16 cellular contexts compared by ENCODE assay signal in genomic region chr6:132687306-132687705, GRCh38. TPM values are rescaled to one million over a fixed set of nuclear protein-coding genes. Genes with fewer than 3 reads are reported as not detected.
A peak's percentile ranks its signal among the peaks of the same experiment; 100 is the strongest.
DNase-seq lines count a peak whose midpoint lies in the region; ATAC-seq and TF ChIP-seq lines count a peak whose summit lies in the region.
"Had no signal": no experiment of that assay in that cellular context is flagged by ENCODE, and none has a peak within 500 bp of the region (broad histone marks: within the 10 kb centered on the region; RNA-seq: fewer than 3 reads in every experiment).

No MANE protein-coding gene starts in this region.

- H3K9ac ChIP-seq in IMR-90 (ENCODE audit: low read depth, low read length), result no peak overlapping the region
- H3K9ac ChIP-seq in mammary epithelial cell (ENCODE audit: insufficient read depth, low read length), result peak overlapping the region; percentile 17

- H3K4ac ChIP-seq in IMR-90 (ENCODE audit: low read depth, low read length), result no peak overlapping the region; the same call in 1 of the 2 replicates

- no peak for TF ChIP-seq POLR2A in IMR-90 (IDR thresholded peaks at IDR 0.05; ENCODE audit: low read depth, low read length)

- H3K27ac ChIP-seq in IMR-90 (ENCODE audit: insufficient read depth, low read length), result no peak overlapping the region
- peak overlapping the region; percentile 62 for H3K27ac ChIP-seq in mammary epithelial cell (ENCODE audit: insufficient read depth, low read depth, low read length)
- H3K27ac ChIP-seq: SJSA1 had no signal

- BruUV-seq in IMR-90 (replicated peaks; lab: Mats Ljungman, UMichigan) (no TSS peak), mammary epithelial cell (replicated peaks; lab: Mats Ljungman, UMichigan) (no TSS peak)

- H3K79me2 ChIP-seq in mammary epithelial cell (ENCODE audit: insufficient read depth, low read length), result no peaks in the 10 kb centered on the region

- H3K23ac ChIP-seq in IMR-90 (ENCODE audit: low read depth, low read length), result no peak overlapping the region

- no peak overlapping the region for H2AK5ac ChIP-seq in IMR-90 (ENCODE audit: low read depth, low read length)

- 30% methylated on average over 2 of the region's 5 CpGs; no CpG with 5 or more reads in 1 of the 2 experiments for WGBS in IMR-90 (ENCODE audit: extremely low coverage in 2 of 2, insufficient read length in 1 of 2), 2 experiments
- WGBS in mammary epithelial cell (ENCODE audit: low coverage, missing lambda C conversion rate), result 27% methylated on average over 4 of the region's 5 CpGs

- CTCF ChIA-PET in IMR-90 (lab: Yijun Ruan, JAX), result interaction anchor here (0.7 to 0.9 kb wide), 2 partner anchors 14 to 28 kb away, joined by 3 read pairs; no protein-coding TSS in a partner anchor
- CTCF ChIA-PET in mammary epithelial cell (lab: Charles Lee; ENCODE audit: low non-redundant PET), result no interaction called here

- H2AK9ac ChIP-seq in IMR-90 (replicated peaks; ENCODE audit: low read depth, low read length, poor library complexity), result no peak overlapping the region

- peak overlapping the region; percentile 13; the same call in 1 of the 2 replicates for H2BK20ac ChIP-seq in IMR-90 (ENCODE audit: low read depth, low read length)

- in situ Hi-C loops in IMR-90 (cut with MboI; ENCODE audit: low sequenced_read_pairs), result no loop called here
- in situ Hi-C loops in mammary epithelial cell (cut with MboI; ENCODE audit: low sequenced_read_pairs in 2 of 2), result no loop called here

- peak overlapping the region in 1 of 2 experiments; percentile 64; a peak in 2 of 4 replicates for H4K8ac ChIP-seq in IMR-90 (ENCODE audit: low read depth in 2 of 2, low read length in 2 of 2)

- peaks cover 2% of the 10 kb centered on the region for H3K4me1 ChIP-seq in IMR-90 (ENCODE audit: control insufficient read depth, insufficient read depth, low read length)
- H3K4me1 ChIP-seq in mammary epithelial cell (ENCODE audit: insufficient read depth, low read length), result peaks cover 33% of the 10 kb centered on the region
- H3K4me1 ChIP-seq: SJSA1 had no signal

- H3K4me1 Mint-ChIP-seq in activated T-cell treated with anti-CD3 and anti-CD28 coated beads, Interleukin-2, amount 50 U/mL, for 4 hours (ENCODE audit: low read depth), result no peaks in the 10 kb centered on the region

- H3K4me3 Mint-ChIP-seq in activated T-cell treated with anti-CD3 and anti-CD28 coated beads, Interleukin-2, amount 50 U/mL, for 4 hours, result no peak overlapping the region

- TF ChIP-seq RAD21 in IMR-90 (IDR thresholded peaks at IDR 0.05; ENCODE audit: low read length), result no peak

- H3K27me3 ChIP-seq in IMR-90 (ENCODE audit: control insufficient read depth, insufficient read depth, low read length) (peaks cover 2% of the 10 kb centered on the region; the same call in 1 of the 2 replicates), mammary epithelial cell (ENCODE audit: insufficient read depth, low read length) (no peaks in the 10 kb centered on the region)
- H3K27me3 ChIP-seq: SJSA1 had no signal

- peak overlapping the region; percentile 96; the same call in 1 of the 2 replicates for H4K5ac ChIP-seq in IMR-90 (ENCODE audit: low read depth, low read length)

- H3K9me3 Mint-ChIP-seq in activated T-cell treated with anti-CD3 and anti-CD28 coated beads, Interleukin-2, amount 50 U/mL, for 4 hours, result no peaks in the 10 kb centered on the region

- no peak overlapping the region for H3K14ac ChIP-seq in IMR-90 (replicated peaks; ENCODE audit: low read depth, low read length)

- peak overlapping the region; percentile 54 for H2BK5ac ChIP-seq in IMR-90 (ENCODE audit: low read depth, low read length, poor library complexity, severe bottlenecking)

- TF ChIP-seq CTCF in IMR-90 (conservative IDR thresholded peaks at IDR 0.05; ENCODE audit: low read depth, low read length), result no peak
- no peak for TF ChIP-seq CTCF in mammary epithelial cell (conservative IDR thresholded peaks at IDR 0.05 in 1 of 2, IDR thresholded peaks at IDR 0.05 in 1 of 2; ENCODE audit: extremely low read depth in 1 of 2, insufficient read depth in 1 of 2, low read depth in 1 of 2, low read length in 2 of 2)

- intact Hi-C loops in IMR-90 (cut with micrococcal nuclease) (no loop called here), mammary epithelial cell (cut with micrococcal nuclease) (no loop called here)

- H3K4me2 ChIP-seq in IMR-90 (ENCODE audit: low read depth, low read length) (peak overlapping the region; percentile 80; the same call in 1 of the 2 replicates), mammary epithelial cell (ENCODE audit: insufficient read depth, low read depth, low read length) (peak overlapping the region; percentile 50)

- H3K9me3 ChIP-seq in IMR-90 (ENCODE audit: control insufficient read depth, insufficient read depth, low read length), result peaks cover under 1% of the 10 kb centered on the region; the same call in 1 of the 2 replicates
- H3K9me3 ChIP-seq in mammary epithelial cell (replicated peaks; ENCODE audit: insufficient read depth, low read length), result peaks cover 2% of the 10 kb centered on the region
- H3K9me3 ChIP-seq: SJSA1 had no signal

- peak overlapping the region; percentile 61; the same call in 1 of the 3 replicates for H2BK15ac ChIP-seq in IMR-90 (ENCODE audit: low read depth, low read length)

- peak; percentile 35; the same call in 1 of the 2 replicates for ATAC-seq in IMR-90 (ENCODE audit: low read depth)
- no peak for ATAC-seq in activated T-cell treated with anti-CD3 and anti-CD28 coated beads, Interleukin-2, amount 50 U/mL, for 4 hours
- no peak for ATAC-seq in HG03039 (IDR thresholded peaks at IDR 0.05; ENCODE audit: unreplicated experiment)

- no peaks in the 10 kb centered on the region for H3K36me3 Mint-ChIP-seq in activated T-cell treated with anti-CD3 and anti-CD28 coated beads, Interleukin-2, amount 50 U/mL, for 4 hours (ENCODE audit: insufficient read depth)

- no peaks in the 10 kb centered on the region for H3K9me1 ChIP-seq in IMR-90 (ENCODE audit: insufficient read depth, low read length)

- DNase-seq in AG08396 (ENCODE audit: low spot score), result peak; percentile 12
- peak; percentile 87 for DNase-seq in IMR-90
- DNase-seq in mammary epithelial cell, result peak; percentile 84
- peak; percentile 57 for DNase-seq in kidney glomerular epithelial cell (lab: John Stamatoyannopoulos, UW)
- no peak for DNase-seq in activated T-cell treated with anti-CD3 and anti-CD28 coated beads, Interleukin-2, amount 50 U/mL, for 4 hours
- DNase-seq in GDM1 (lab: John Stamatoyannopoulos, UW), result no peak
- no peak for DNase-seq in stimulated activated CD4-positive, alpha-beta T cell treated with anti-CD3 and anti-CD28 coated beads, Interleukin-2, amount 100 ng/mL, for 48 hours
- DNase-seq: NCI-H146; NCI-H82; stimulated activated CD4-positive, alpha-beta T cell treated with anti-CD3 and anti-CD28 coated beads, Interleukin-4, amount 100 ng/mL, for 1 hour; stimulated activated naive CD4-positive, alpha-beta T cell treated with Interleukin-2 at 50 U/mL for 16 hours had no signal

- H3K56ac ChIP-seq in IMR-90 (ENCODE audit: extremely low read depth, insufficient read depth, low read length), result no peak overlapping the region

- H3K36me3 ChIP-seq in IMR-90 (ENCODE audit: control insufficient read depth, insufficient read depth, low read length) (no peaks in the 10 kb centered on the region), mammary epithelial cell (ENCODE audit: insufficient read depth, low read length) (no peaks in the 10 kb centered on the region)
- H3K36me3 ChIP-seq: SJSA1 had no signal

- H2BK120ac ChIP-seq in IMR-90 (ENCODE audit: low read depth, low read length), result peak overlapping the region; percentile 59; the same call in 1 of the 2 replicates

- H2AFZ ChIP-seq in IMR-90 (replicated peaks; ENCODE audit: low read length, poor library complexity), result no peak overlapping the region
- peak overlapping the region; percentile 73 for H2AFZ ChIP-seq in mammary epithelial cell (ENCODE audit: low read depth, low read length)

- peaks cover 28% of the 10 kb centered on the region for H3K27me3 Mint-ChIP-seq in activated T-cell treated with anti-CD3 and anti-CD28 coated beads, Interleukin-2, amount 50 U/mL, for 4 hours (ENCODE audit: low read depth)

- POLR2A ChIA-PET in IMR-90 (lab: Charles Lee; ENCODE audit: unreplicated experiment), result no interaction called here

- no peaks in the 10 kb centered on the region for H3K79me1 ChIP-seq in IMR-90 (ENCODE audit: low read depth in 1 of 2, low read length in 2 of 2)

- no peak overlapping the region for H3K4me3 ChIP-seq in IMR-90 (ENCODE audit: insufficient read depth, low read depth, low read length)
- no peak overlapping the region for H3K4me3 ChIP-seq in mammary epithelial cell (replicated peaks in 1 of 3; ENCODE audit: insufficient read depth in 1 of 3, low read depth in 2 of 3, low read length in 3 of 3)
- H3K4me3 ChIP-seq: SJSA1 had no signal

- H4K91ac ChIP-seq in IMR-90 (ENCODE audit: insufficient read depth, low read depth, low read length), result no peak overlapping the region

- H3K18ac ChIP-seq in IMR-90 (ENCODE audit: low read depth, low read length), result peak overlapping the region; percentile 93; the same call in 1 of the 2 replicates

- no peaks in the 10 kb centered on the region for H4K20me1 ChIP-seq in IMR-90 (ENCODE audit: insufficient read depth, low read length)
- no peaks in the 10 kb centered on the region for H4K20me1 ChIP-seq in mammary epithelial cell (ENCODE audit: insufficient read depth, low read length)

- dilution Hi-C loops in IMR-90 (cut with HindIII; ENCODE audit: low sequenced_read_pairs, unreplicated experiment) (no loop called here), mammary epithelial cell (cut with HindIII; ENCODE audit: low sequenced_read_pairs) (no loop called here)

TF ChIP-seq in IMR-90, 13 proteins besides CTCF, POLR2A, EP300 and RAD21:
- TF ChIP-seq FOS (IDR thresholded peaks at IDR 0.05; ENCODE audit: low read depth, low read length) (peak; percentile 34; the same call in 1 of the 2 replicates), MAZ (IDR thresholded peaks at IDR 0.05; ENCODE audit: borderline replicate concordance, low read depth, low read length) (no peak)

RNA-seq across cellular contexts. Expression of gene VNN1, which starts 26.5 kb away (rescaled TPM):
- total RNA-seq in IMR-90 (2012; rRNA removed) (not detected in 2 replicates), mammary epithelial cell (under 1 TPM; under 0.01 to 0.09 TPM)
- polyA plus RNA-seq in IMR-90 (2012; rRNA removed) (0.04 and 0.07 TPM in 2 replicates), mammary epithelial cell (0.17 TPM)
- polyA plus RNA-seq in IMR-90 (2012; cell fraction: cytosol; rRNA removed), result not detected in 2 replicates
- 0.22 TPM in 1 of 2 replicates, not detected in the other for polyA plus RNA-seq in IMR-90 (2012; cell fraction: nucleus; rRNA removed; ENCODE audit: low replicate concordance)
- polyA minus RNA-seq in mammary epithelial cell, result not detected
- total RNA-seq in activated T-cell treated with anti-CD3 and anti-CD28 coated beads, Interleukin-2, amount 50 U/mL, for 4 hours, result not detected
- total RNA-seq: pulmonary artery endothelial cell, SJSA1 had no signal

RNA-seq across cellular contexts. Expression of gene TAAR1, which starts 28.3 kb away (rescaled TPM):
- total RNA-seq in IMR-90 (2012; rRNA removed), result not detected in 2 replicates
- polyA plus RNA-seq in IMR-90 (2012; rRNA removed), result not detected in 2 replicates
- polyA plus RNA-seq in IMR-90 (2012; cell fraction: cytosol; rRNA removed), result not detected in 2 replicates
- polyA plus RNA-seq in IMR-90 (2012; cell fraction: nucleus; rRNA removed; ENCODE audit: low replicate concordance), result not detected in 2 replicates
- not detected for total RNA-seq in mammary epithelial cell
- not detected for polyA plus RNA-seq in mammary epithelial cell
- not detected for polyA minus RNA-seq in mammary epithelial cell
- not detected for total RNA-seq in activated T-cell treated with anti-CD3 and anti-CD28 coated beads, Interleukin-2, amount 50 U/mL, for 4 hours
- total RNA-seq: mononuclear cell, pulmonary artery endothelial cell, SJSA1 had no signal
- polyA plus RNA-seq: adipose tissue had no signal

Comparison
In these comparisons a context has a peak if more than half of its experiments do, and no peak if none do; other contexts are left out.
1. DNase-seq: peak in AG08396 (single experiment), IMR-90 (single experiment), mammary epithelial cell (single experiment) and kidney glomerular epithelial cell (single experiment); none in activated T-cell treated with anti-CD3 and anti-CD28 coated beads, Interleukin-2, amount 50 U/mL, for 4 hours (single experiment), GDM1 (single experiment) and stimulated activated CD4-positive, alpha-beta T cell treated with anti-CD3 and anti-CD28 coated beads, Interleukin-2, amount 100 ng/mL, for 48 hours (0 of 2).